ENCODE assay signal across 9 cellular contexts in the genomic region with DNA sequence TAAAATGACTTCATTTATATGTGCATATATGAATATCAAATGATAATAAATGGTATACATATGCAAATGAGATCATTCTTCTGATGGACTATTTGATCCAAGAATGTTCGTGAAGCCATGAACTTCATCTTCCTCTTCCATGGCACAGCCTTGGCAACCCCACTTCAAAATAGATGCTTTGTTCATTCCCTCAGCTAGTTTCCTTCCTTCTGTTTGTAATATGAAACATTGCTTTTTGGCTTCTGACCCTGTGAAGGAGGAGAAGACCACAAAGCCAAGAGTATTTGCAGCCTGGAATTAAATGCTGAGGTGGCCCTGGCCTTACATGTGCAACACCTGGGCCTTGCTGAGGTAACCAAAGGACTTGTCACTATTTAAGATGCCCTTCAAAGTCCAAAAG.
"Had no signal": no experiment of that assay in that cellular context is flagged by ENCODE, and none has a peak within 500 bp of the region (broad histone marks: within the 10 kb centered on the region; RNA-seq: fewer than 3 reads in every experiment).

No MANE protein-coding gene starts in this region.

- H3K27ac ChIP-seq: GM23248, HL-60 had no signal

- H3K4me3 ChIP-seq: GM23248, HAP-1 had no signal

- FAIRE-seq: HepG2 had no signal

- H3K9ac ChIP-seq: GM23248 had no signal

- H3K9me3 ChIP-seq: HAP-1 had no signal

- H3K36me3 ChIP-seq: HAP-1 had no signal

- ATAC-seq: HCT116, HepG2 had no signal

- H3K4me1 ChIP-seq: HAP-1 had no signal

- H2AFZ ChIP-seq: GM23248 had no signal

- DNase-seq: GM23248, GOT3, H7, HFFc6, KBM-7 had no signal
